9 cellular contexts compared by ENCODE assay signal in the genomic region with DNA sequence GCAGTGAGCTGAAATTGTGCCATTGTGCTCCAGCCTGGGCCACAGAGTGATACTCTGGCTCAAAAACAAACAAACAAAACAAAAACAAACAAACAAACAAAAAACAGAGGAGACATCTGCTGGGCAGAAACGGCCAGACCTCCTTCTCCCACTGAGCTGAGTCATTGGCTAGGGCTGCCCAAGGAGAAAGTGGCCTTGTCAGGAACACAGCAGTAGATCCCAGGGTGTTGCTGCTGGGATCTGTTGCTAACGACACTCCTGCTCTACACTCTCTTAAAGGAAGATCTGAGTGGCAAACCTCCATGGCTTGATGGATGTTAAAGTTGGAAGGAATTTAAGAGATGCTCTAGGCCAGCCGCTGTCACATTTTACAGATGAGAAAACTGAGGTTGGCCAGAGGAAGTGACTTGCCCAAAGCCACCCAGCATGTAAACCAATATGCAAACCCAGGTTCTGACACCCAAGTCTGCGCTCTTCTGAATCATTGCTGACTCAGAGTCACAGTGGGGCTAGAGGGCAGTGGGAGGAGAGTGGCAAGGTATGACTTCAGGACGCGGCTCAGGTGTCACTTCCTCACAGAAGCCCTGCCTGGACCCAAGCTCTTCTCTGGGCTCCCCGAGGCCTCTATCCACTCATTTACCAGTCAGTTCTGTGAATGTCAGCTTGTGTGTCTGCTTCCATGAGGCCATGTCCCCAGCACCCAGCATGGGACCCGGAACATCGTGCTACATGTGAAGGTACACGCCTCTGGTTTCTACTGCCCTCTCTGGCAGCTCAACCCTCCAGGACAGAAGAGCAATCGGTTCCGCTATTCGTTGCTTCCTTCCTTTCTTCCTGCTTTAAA. TPM values are rescaled to one million over a fixed set of nuclear protein-coding genes. Genes with fewer than 3 reads are reported as not detected.
DNase-seq lines count a peak whose midpoint lies in the region; ATAC-seq and TF ChIP-seq lines count a peak whose summit lies in the region.
"Had no signal": no experiment of that assay in that cellular context is flagged by ENCODE, and none has a peak within 500 bp of the region (broad histone marks: within the 10 kb centered on the region; RNA-seq: fewer than 3 reads in every experiment).

No MANE protein-coding gene starts in this region.

- no peak overlapping the region for H3K18ac ChIP-seq in H9 (ENCODE audit: insufficient read length, low read depth, low read length)

- H4K5ac ChIP-seq in H9 (ENCODE audit: insufficient read length, low read depth, low read length), result no peak overlapping the region

- no peak overlapping the region for H3K27ac ChIP-seq in H9 (ENCODE audit: insufficient read length, low read depth, low read length)
- H3K27ac ChIP-seq: epithelial cell of prostate had no signal

- H4K91ac ChIP-seq in H9 (ENCODE audit: insufficient read length, low read depth, low read length), result no peak overlapping the region

- H2AK5ac ChIP-seq in H9 (ENCODE audit: insufficient read length, low read length), result no peak overlapping the region

- H3K9ac ChIP-seq in H9 (ENCODE audit: extremely low read depth, insufficient read length, low read length), result no peak overlapping the region

- H3K79me2 ChIP-seq in H9 (ENCODE audit: insufficient read depth, low read length), result no peaks in the 10 kb centered on the region

- peak; percentile 58 for ATAC-seq in GM21367 (IDR thresholded peaks at IDR 0.05; ENCODE audit: unreplicated experiment)

- no peaks in the 10 kb centered on the region for H4K20me1 ChIP-seq in H9 (ENCODE audit: control insufficient read depth, insufficient read depth, insufficient read length)

- no peak overlapping the region for H3K23ac ChIP-seq in H9 (ENCODE audit: insufficient read length, low read depth, low read length)

- no peak overlapping the region for H2BK120ac ChIP-seq in H9 (ENCODE audit: low read depth, low read length, poor library complexity, severe bottlenecking)

- no peaks in the 10 kb centered on the region for H3K23me2 ChIP-seq in H9 (ENCODE audit: insufficient read length, low read depth, low read length, poor library complexity, severe bottlenecking)

- H3K4me1 Mint-ChIP-seq in H9, result peaks cover 12 to 19% of the 10 kb centered on the region in 2 experiments

- no peak overlapping the region for H3K14ac ChIP-seq in H9 (ENCODE audit: insufficient read depth, low read length)

- no peaks in the 10 kb centered on the region for H3K9me3 ChIP-seq in H9 (ENCODE audit: control insufficient read depth, low read depth, low read length)

- no peaks in the 10 kb centered on the region for H3K4me1 ChIP-seq in H9 (ENCODE audit: insufficient read depth, low read length)

- peaks cover 6% of the 10 kb centered on the region for H3K27me3 Mint-ChIP-seq in H9 (ENCODE audit: low read depth)

- POLR2A ChIA-PET in GM10248 (lab: Yijun Ruan, JAX), result no interaction called here

- no peaks in the 10 kb centered on the region for H3K36me3 Mint-ChIP-seq in H9 (ENCODE audit: insufficient read depth in 1 of 3, low read depth in 3 of 3)

- WGBS in H9 (ENCODE audit: extremely low coverage, insufficient read length, low lambda C conversion rate), result no CpG with 5 or more reads among the region's 13 CpGs

- H3K79me1 ChIP-seq in H9 (ENCODE audit: insufficient read depth, low read depth, low read length, poor library complexity, severe bottlenecking), result no peaks in the 10 kb centered on the region

- TF ChIP-seq CTCF in GM10248 (IDR thresholded peaks at IDR 0.05; ENCODE audit: control extremely low read depth, extremely low read depth, low read depth, missing control alignments) (no peak), H9 (conservative IDR thresholded peaks at IDR 0.05) (no peak)

- peak; percentile 81 for DNase-seq in GM10248 (ENCODE audit: extremely low spot score)
- DNase-seq in HPDE6-E6E7 (ENCODE audit: extremely low spot score), result peak; percentile 65
- DNase-seq in activated CD8-positive, alpha-beta memory T cell treated with anti-CD3 and anti-CD28 coated beads for 4 hours (ENCODE audit: low read depth in 2 of 2), result peak; percentile 24 to 33
- DNase-seq in stimulated activated CD4-positive, alpha-beta T cell treated with anti-CD3 and anti-CD28 coated beads, Interleukin-4, amount 100 ng/mL, for 48 hours (ENCODE audit: low read depth in 2 of 2), result peak; percentile 29 to 51
- no peak for DNase-seq in H9
- no peak for DNase-seq in HuH-7 (ENCODE audit: low spot score)
- no peak for DNase-seq in kidney glomerular epithelial cell (lab: John Stamatoyannopoulos, UW)

- no peak overlapping the region for H3K4me2 ChIP-seq in H9 (ENCODE audit: insufficient read depth, insufficient read length, low read length)

- H3K27me3 ChIP-seq in H9 (ENCODE audit: insufficient read depth, low read length), result no peaks in the 10 kb centered on the region

- no peaks in the 10 kb centered on the region for H3K9me3 Mint-ChIP-seq in H9

- no peak overlapping the region for H3K4me3 Mint-ChIP-seq in H9

- no peak overlapping the region for H2BK20ac ChIP-seq in H9 (ENCODE audit: low read depth, low read length, poor library complexity, severe bottlenecking)

- no peak overlapping the region for H4K8ac ChIP-seq in H9 (replicated peaks; ENCODE audit: insufficient read length, low read depth, low read length)

- H3K56ac ChIP-seq in H9 (ENCODE audit: insufficient read length, low read depth, low read length), result no peak overlapping the region

- H2BK5ac ChIP-seq in H9 (ENCODE audit: insufficient read length, low read length), result no peak overlapping the region

- no peak overlapping the region for H2AFZ ChIP-seq in H9 (ENCODE audit: low read length)

- no peak overlapping the region; a peak in 1 of 7 replicates for H3K27ac Mint-ChIP-seq in H9

- no peak overlapping the region for H3K4ac ChIP-seq in H9 (ENCODE audit: low read depth, low read length)

- CTCF ChIA-PET in GM10248 (lab: Yijun Ruan, JAX), result interaction anchor here (0.8 to 14.0 kb wide), 10 partner anchors 8 to 150 kb away, joined by 3 to 127 read pairs (median 4); partner anchors contain the start of gene GDPD5

- H2BK12ac ChIP-seq in H9 (ENCODE audit: insufficient read length, low read depth, low read length), result no peak overlapping the region

- H3T11ph ChIP-seq in H9 (ENCODE audit: low read length), result no peak overlapping the region

- H2BK15ac ChIP-seq in H9 (ENCODE audit: low read depth, low read length), result no peak overlapping the region

RNA-seq across cellular contexts. Expression of gene GDPD5, which starts 11.3 kb away (rescaled TPM):
- total RNA-seq in H9 (2021), result 6.9 and 7.8 TPM in 2 replicates

RNA-seq across cellular contexts. Expression of gene SERPINH1, which starts 25.0 kb away (rescaled TPM):
- total RNA-seq in H9 (2021), result 253 and 263 TPM in 2 replicates

Comparison
In these comparisons a context has a peak if more than half of its experiments do, and no peak if none do; other contexts are left out.
1. DNase-seq: peak in GM10248 (single experiment), HPDE6-E6E7 (single experiment), activated CD8-positive, alpha-beta memory T cell treated with anti-CD3 and anti-CD28 coated beads for 4 hours (2 of 2) and stimulated activated CD4-positive, alpha-beta T cell treated with anti-CD3 and anti-CD28 coated beads, Interleukin-4, amount 100 ng/mL, for 48 hours (2 of 2); none in H9 (single experiment), HuH-7 (single experiment) and kidney glomerular epithelial cell (single experiment).